In genomic region chr7:7017707-7018265, GRCh38 we compare ENCODE assay signal across 25 cellular contexts.
DNase-seq lines count a peak whose midpoint lies in the region; ATAC-seq and TF ChIP-seq lines count a peak whose summit lies in the region.
"Had no signal": no experiment of that assay in that cellular context is flagged by ENCODE, and none has a peak within 500 bp of the region (broad histone marks: within the 10 kb centered on the region; RNA-seq: fewer than 3 reads in every experiment).

No MANE protein-coding gene starts in this region.

- H3K27ac Mint-ChIP-seq in osteocyte (ENCODE audit: unreplicated experiment), result no peak overlapping the region
- H3K27ac Mint-ChIP-seq: CD4-positive, CD25-positive, alpha-beta regulatory T cell; H9; T-helper 2 cell treated with Interferon-gamma antibody and Interleukin-4, amounts not matched to agents 5 μg/mL and 100 μg/mL, for 36 hours had no signal

- no peaks in the 10 kb centered on the region for H3K9me3 ChIP-seq in parathyroid adenoma (ENCODE audit: control insufficient read depth, low read length)
- H3K9me3 ChIP-seq: Peyer's patch had no signal

- no peak for TF ChIP-seq CTCF in LNCaP clone FGC (IDR thresholded peaks at IDR 0.05; ENCODE audit: control insufficient read depth, extremely low read depth, insufficient read depth)
- TF ChIP-seq CTCF in parathyroid adenoma (IDR thresholded peaks at IDR 0.05), result no peak
- TF ChIP-seq CTCF in GM10248 (IDR thresholded peaks at IDR 0.05; ENCODE audit: control extremely low read depth, extremely low read depth, low read depth, missing control alignments), result no peak
- TF ChIP-seq CTCF in osteocyte (IDR thresholded peaks at IDR 0.05), result no peak

- no peak overlapping the region for H3K4me3 ChIP-seq in LNCaP clone FGC (ENCODE audit: low read depth, low read length)
- H3K4me3 ChIP-seq in parathyroid adenoma (ENCODE audit: low read depth, low read length), result peak overlapping the region; percentile 13
- H3K4me3 ChIP-seq: Peyer's patch had no signal

- no peaks in the 10 kb centered on the region for H3K9me3 Mint-ChIP-seq in osteocyte (ENCODE audit: unreplicated experiment)
- H3K9me3 Mint-ChIP-seq: T-helper 2 cell treated with Interferon-gamma antibody and Interleukin-4, amounts not matched to agents 5 μg/mL and 100 μg/mL, for 36 hours had no signal

- no peak overlapping the region for H2AFZ ChIP-seq in parathyroid adenoma

- H3K27me3 Mint-ChIP-seq in osteocyte (ENCODE audit: unreplicated experiment), result peaks cover 12% of the 10 kb centered on the region
- H3K27me3 Mint-ChIP-seq: CD4-positive, CD25-positive, alpha-beta regulatory T cell had no signal

- no peaks in the 10 kb centered on the region for H3K79me2 ChIP-seq in parathyroid adenoma

- POLR2A ChIA-PET in GM10248 (lab: Yijun Ruan, JAX), result no interaction called here

- no peaks in the 10 kb centered on the region for H3K36me3 ChIP-seq in parathyroid adenoma (ENCODE audit: control insufficient read depth, insufficient read depth, low read length)
- H3K36me3 ChIP-seq: Peyer's patch had no signal

- no peaks in the 10 kb centered on the region for H3K4me1 Mint-ChIP-seq in osteocyte (ENCODE audit: unreplicated experiment)
- H3K4me1 Mint-ChIP-seq: CD4-positive, CD25-positive, alpha-beta regulatory T cell had no signal

- peak; percentile 37 for DNase-seq in EL
- peak; percentile 37 for DNase-seq in LNCaP clone FGC (ENCODE audit: low read depth)
- DNase-seq in RPMI7951 (ENCODE audit: low read depth), result peak; percentile 2
- no peak for DNase-seq in GM10248 (ENCODE audit: extremely low spot score)
- no peak for DNase-seq in osteocyte (ENCODE audit: extremely low spot score, unreplicated experiment)
- DNase-seq: AML-193; CD4-positive, CD25-positive, alpha-beta regulatory T cell; COR-L47; DMS 273 treated with DMSO at 0.1 percent for 48 hours; DND-41; GDM1; H9; IMR-90; Karpas-422; NCI-H1105 treated with DMSO at 0.1 percent for 48 hours; NCI-H1694; NCI-H2081 treated with DMSO at 0.1 percent for 48 hours; NCI-H2227 treated with DMSO at 0.1 percent for 48 hours; NCI-H524 treated with DMSO at 0.1 percent for 48 hours; Peyer's patch had no signal

- peak overlapping the region; percentile 97 for H3K27ac ChIP-seq in parathyroid adenoma
- H3K27ac ChIP-seq: Peyer's patch had no signal

- no peak overlapping the region for H3K4me3 Mint-ChIP-seq in osteocyte (ENCODE audit: unreplicated experiment)
- H3K4me3 Mint-ChIP-seq: CD4-positive, CD25-positive, alpha-beta regulatory T cell; H9; T-helper 2 cell treated with Interferon-gamma antibody and Interleukin-4, amounts not matched to agents 5 μg/mL and 100 μg/mL, for 36 hours had no signal

- H3K4me2 ChIP-seq in parathyroid adenoma (ENCODE audit: low read length), result peak overlapping the region; percentile 22

- H3K36me3 Mint-ChIP-seq in osteocyte (ENCODE audit: unreplicated experiment), result no peaks in the 10 kb centered on the region

- CTCF ChIA-PET in GM10248 (lab: Yijun Ruan, JAX), result interaction anchor here (0.8 to 1.5 kb wide), 2 partner anchors 15 to 444 kb away, joined by 3 read pairs; no protein-coding TSS in a partner anchor

- H3K9ac ChIP-seq in parathyroid adenoma, result no peak overlapping the region

- H3K4me1 ChIP-seq in parathyroid adenoma, result peaks cover 63% of the 10 kb centered on the region
- H3K4me1 ChIP-seq: Peyer's patch had no signal

- ATAC-seq in HG03457 (IDR thresholded peaks at IDR 0.05; ENCODE audit: unreplicated experiment) (no peak), HG03196 (IDR thresholded peaks at IDR 0.05; ENCODE audit: unreplicated experiment) (no peak)
- ATAC-seq: Right ventricle myocardium inferior had no signal

- H3K27me3 ChIP-seq in parathyroid adenoma (ENCODE audit: control insufficient read depth, insufficient read depth, low read length), result no peaks in the 10 kb centered on the region
- H3K27me3 ChIP-seq: Peyer's patch had no signal

Comparison
In these comparisons a context has a peak if more than half of its experiments do, and no peak if none do; other contexts are left out.
1. DNase-seq: peak in EL (single experiment), LNCaP clone FGC (single experiment) and RPMI7951 (single experiment); none in GM10248 (single experiment) and osteocyte (single experiment).